8 cellular contexts compared by ENCODE assay signal in the genomic region with DNA sequence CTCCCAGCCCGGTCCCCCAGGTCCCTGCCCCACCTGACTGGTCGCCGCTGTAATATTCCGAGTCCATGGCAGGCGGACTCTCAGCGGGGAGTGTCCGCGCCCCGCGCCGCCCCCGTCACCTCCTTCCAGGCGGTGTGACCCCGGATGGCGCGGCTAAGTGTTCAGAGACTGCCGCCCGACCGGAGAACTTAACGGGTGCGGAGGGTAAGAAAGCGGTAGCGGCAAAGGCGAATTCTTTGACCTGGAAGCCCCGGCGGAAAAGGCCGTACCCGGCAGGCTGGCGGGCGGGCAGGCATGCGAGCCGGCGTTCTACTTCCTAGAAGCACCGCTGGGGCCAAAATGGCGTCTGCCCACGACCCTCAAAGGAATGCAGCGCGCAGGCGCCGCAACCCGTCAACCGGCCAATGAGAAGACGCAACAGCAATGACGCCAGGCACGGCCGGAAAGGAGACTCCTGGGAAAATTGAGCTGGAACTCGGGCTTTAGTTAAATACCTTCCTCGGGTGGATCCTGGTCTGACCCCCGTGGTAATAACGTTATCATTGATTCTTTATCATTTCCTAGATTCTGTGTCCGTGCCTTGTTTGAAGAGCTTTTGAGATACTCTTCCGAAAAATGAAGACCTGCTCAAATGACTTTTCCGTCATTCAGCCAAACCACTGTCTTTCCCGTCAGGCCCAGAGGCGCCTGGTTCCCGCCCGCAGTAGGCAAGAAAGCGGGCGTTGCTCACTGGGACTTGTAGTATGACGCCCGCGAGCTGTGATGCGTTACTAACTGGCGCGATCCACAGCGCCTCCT. TPM values are rescaled to one million over a fixed set of nuclear protein-coding genes. Genes with fewer than 3 reads are reported as not detected.
A peak's percentile ranks its signal among the peaks of the same experiment; 100 is the strongest.
DNase-seq lines count a peak whose midpoint lies in the region; ATAC-seq, FAIRE-seq and TF ChIP-seq lines count a peak whose summit lies in the region.

A gene (minus strand): TSS at position 348 of the 798 bp plus-strand sequence. CDS start 281 bp downstream, at position 67.

- H3K27ac ChIP-seq in KOPT-K1 (ENCODE audit: low read depth, low read length, poor library complexity, severe bottlenecking) (peak within 1 kb of the TSS; percentile 85), esophagus muscularis mucosa (replicated peaks in 1 of 4) (peak within 1 kb of the TSS; percentile 96 to 97 (median 96)), muscle layer of duodenum (ENCODE audit: low read length) (peak within 1 kb of the TSS; percentile 95)

- peaks cover 29% of the 10 kb centered on the region for H3K36me3 ChIP-seq in KOPT-K1 (ENCODE audit: insufficient read depth, low read length)
- peaks cover 4 to 23% (median 12%) of the 10 kb centered on the region in 4 donors for H3K36me3 ChIP-seq in esophagus muscularis mucosa
- peaks cover 19% of the 10 kb centered on the region in 2 donors for H3K36me3 ChIP-seq in muscle layer of duodenum (ENCODE audit: control insufficient read depth in 1 of 2, insufficient read depth in 2 of 2, low read length in 2 of 2)

- peaks cover 9 to 17% of the 10 kb centered on the region in 2 donors for H3K36me3 Mint-ChIP-seq in activated T-cell treated with anti-CD3 and anti-CD28 coated beads, Interleukin-2, amount 50 U/mL, for 72 hours (ENCODE audit: insufficient read depth in 2 of 2)

- no peaks in the 10 kb centered on the region for H3K27me3 Mint-ChIP-seq in activated T-cell treated with anti-CD3 and anti-CD28 coated beads, Interleukin-2, amount 50 U/mL, for 72 hours (ENCODE audit: low read depth)

- H3K4me1 ChIP-seq in esophagus muscularis mucosa = peaks cover 23 to 37% (median 28%) of the 10 kb centered on the region in 4 donors
- peaks cover 0 to 20% of the 10 kb centered on the region in 2 donors for H3K4me1 ChIP-seq in muscle layer of duodenum (ENCODE audit: control insufficient read depth in 1 of 2, insufficient read depth in 2 of 2, low read length in 2 of 2)

- H3K9me3 ChIP-seq in KOPT-K1 (ENCODE audit: insufficient read depth, low read length, poor library complexity, severe bottlenecking) = no peaks in the 10 kb centered on the region
- H3K9me3 ChIP-seq in esophagus muscularis mucosa = no peaks in the 10 kb centered on the region
- H3K9me3 ChIP-seq in muscle layer of duodenum (ENCODE audit: control insufficient read depth in 1 of 2, low read length in 2 of 2) = no peaks in the 10 kb centered on the region

- DNase-seq in DMS79 treated with DMSO at 0.1 percent for 48 hours (lab: John Stamatoyannopoulos, UW) (peak; percentile 95), RCC 7860 (ENCODE audit: low spot score) (peak; percentile 87), esophagus muscularis mucosa (ENCODE audit: extremely low spot score) (peak; percentile 99)
- DNase-seq in activated T-cell treated with anti-CD3 and anti-CD28 coated beads, Interleukin-2, amount 50 U/mL, for 72 hours = peak; percentile 94
- DNase-seq in stimulated activated CD8-positive, alpha-beta memory T cell treated with anti-CD3 and anti-CD28 coated beads, Interleukin-7, amount 100 ng/mL, for 4 hours (ENCODE audit: low read depth in 2 of 2) = peak; percentile 85 to 89

- H3K4me1 Mint-ChIP-seq in activated T-cell treated with anti-CD3 and anti-CD28 coated beads, Interleukin-2, amount 50 U/mL, for 72 hours (ENCODE audit: low read depth) = peaks cover 53% of the 10 kb centered on the region

- peak; percentile 73 for TF ChIP-seq EP300 in esophagus muscularis mucosa (IDR thresholded peaks at IDR 0.05)

- intact Hi-C loops in esophagus muscularis mucosa (cut with DNase I) = loop anchor here (10.0 kb wide), 2 partner anchors 108 to 288 kb away; a partner anchor contains a TSS

- peak in 2 of 3 experiments; percentile 34 to 48 for TF ChIP-seq CTCF in esophagus muscularis mucosa (IDR thresholded peaks at IDR 0.05)

- peak within 1 kb of the TSS; percentile 81 to 97 (median 94) for H3K4me3 ChIP-seq in esophagus muscularis mucosa
- H3K4me3 ChIP-seq in muscle layer of duodenum (ENCODE audit: low read depth in 1 of 2, low read length in 2 of 2) = peak within 1 kb of the TSS; percentile 89 to 95

- 0% methylated on average over 19 of the region's 66 CpGs for WGBS in esophagus muscularis mucosa

- H3K4me3 Mint-ChIP-seq in activated T-cell treated with anti-CD3 and anti-CD28 coated beads, Interleukin-2, amount 50 U/mL, for 72 hours = peak within 1 kb of the TSS; percentile 86 to 91

- H3K27me3 ChIP-seq in esophagus muscularis mucosa (no peaks in the 10 kb centered on the region), muscle layer of duodenum (ENCODE audit: low read depth, low read length) (no peaks in the 10 kb centered on the region)

- ATAC-seq in GM21786 (IDR thresholded peaks at IDR 0.05; ENCODE audit: unreplicated experiment) = peak; percentile 86
- ATAC-seq in activated T-cell treated with anti-CD3 and anti-CD28 coated beads, Interleukin-2, amount 50 U/mL, for 72 hours (replicated peaks in 1 of 2) = peak; percentile 88 to 92

- peak; percentile 88 for TF ChIP-seq POLR2A in esophagus muscularis mucosa (IDR thresholded peaks at IDR 0.05; ENCODE audit: low read depth)

- peak; percentile 74 for FAIRE-seq in RCC 7860 (lab: Jason Lieb, UNC)

- peaks cover 0 to 2% of the 10 kb centered on the region in 2 donors for H3K9me3 Mint-ChIP-seq in activated T-cell treated with anti-CD3 and anti-CD28 coated beads, Interleukin-2, amount 50 U/mL, for 72 hours

- peak within 1 kb of the TSS; percentile 96 for H3K27ac Mint-ChIP-seq in activated T-cell treated with anti-CD3 and anti-CD28 coated beads, Interleukin-2, amount 50 U/mL, for 72 hours

RNA-seq across cellular contexts. Expression of the gene that starts here (rescaled TPM):
- 10 to 100 TPM; 39.0 to 43.6 TPM for total RNA-seq in activated T-cell treated with anti-CD3 and anti-CD28 coated beads, Interleukin-2, amount 50 U/mL, for 72 hours
- total RNA-seq in esophagus muscularis mucosa = 10 to 100 TPM; 32.6 to 38.1 (median 34.7) TPM

Comparison
In these comparisons a context has a peak if more than half of its experiments do, and no peak if none do; other contexts are left out.
1. Peak in every context shown above with its lines: DNase-seq, ATAC-seq, H3K4me3 ChIP-seq and H3K27ac ChIP-seq.